ENCODE assay signal across 8 cellular contexts in the genomic region with DNA sequence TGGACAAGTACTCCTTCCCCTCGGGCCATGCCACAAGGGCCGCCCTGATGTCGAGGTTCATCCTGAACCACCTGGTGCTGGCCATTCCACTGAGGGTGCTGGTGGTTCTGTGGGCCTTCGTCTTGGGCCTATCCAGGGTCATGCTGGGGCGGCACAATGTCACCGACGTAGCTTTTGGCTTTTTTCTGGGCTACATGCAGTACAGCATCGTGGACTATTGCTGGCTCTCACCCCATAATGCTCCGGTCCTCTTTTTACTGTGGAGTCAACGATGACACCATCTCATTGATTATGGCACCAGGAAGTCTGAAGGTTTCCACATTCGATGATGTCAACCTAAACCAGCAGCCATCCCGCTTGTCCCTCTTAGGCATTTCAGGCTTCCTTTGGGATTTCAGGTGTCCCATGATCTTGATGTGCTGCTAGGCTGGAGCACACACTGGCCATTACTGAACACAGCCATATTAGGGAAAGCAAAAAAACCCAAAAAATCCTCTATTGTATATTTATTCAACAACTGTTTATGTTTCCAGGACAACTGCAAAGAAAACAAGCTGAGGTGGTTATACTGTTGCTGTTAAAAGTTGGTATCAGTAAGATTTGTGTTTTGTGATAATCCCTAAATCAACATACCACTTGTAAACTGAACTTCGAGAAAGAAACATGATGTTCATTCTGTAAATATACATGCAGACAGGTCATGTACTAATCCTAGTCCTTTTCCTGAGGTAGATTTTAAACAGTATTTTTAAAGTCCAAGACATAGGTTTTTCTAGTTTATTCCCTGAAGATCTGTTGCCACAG. TPM values are rescaled to one million over a fixed set of nuclear protein-coding genes. Genes with fewer than 3 reads are reported as not detected.
A peak's percentile ranks its signal among the peaks of the same experiment; 100 is the strongest.
DNase-seq lines count a peak whose midpoint lies in the region; ATAC-seq and TF ChIP-seq lines count a peak whose summit lies in the region.

No MANE protein-coding gene starts in this region.

- H3K9me3 ChIP-seq in muscle layer of colon (ENCODE audit: low read length): no peaks in the 10 kb centered on the region

- no peaks in the 10 kb centered on the region for H3K36me3 Mint-ChIP-seq in chondrocyte (ENCODE audit: low read depth)

- no peak overlapping the region for H3K9ac ChIP-seq in muscle layer of colon (ENCODE audit: low read length)

- DNase-seq in DMS53 (lab: John Stamatoyannopoulos, UW) (peak; percentile 69), DMS53 treated with DMSO at 0.1 percent for 48 hours (lab: John Stamatoyannopoulos, UW; ENCODE audit: unreplicated experiment) (no peak), NCI-H146 treated with DMSO at 0.1 percent for 48 hours (lab: John Stamatoyannopoulos, UW; ENCODE audit: unreplicated experiment) (peak; percentile 36), chondrocyte (ENCODE audit: low spot score) (no peak), DMS79 treated with DMSO at 0.1 percent for 48 hours (lab: John Stamatoyannopoulos, UW) (no peak), NOMO-1 treated with DMSO at 0.1 percent for 48 hours (lab: John Stamatoyannopoulos, UW; ENCODE audit: unreplicated experiment) (no peak)

- H3K27me3 ChIP-seq in muscle layer of colon (ENCODE audit: control insufficient read depth in 1 of 2, insufficient read depth in 2 of 2, low read length in 2 of 2): no peaks in the 10 kb centered on the region

- no peaks in the 10 kb centered on the region for H3K27me3 Mint-ChIP-seq in chondrocyte (ENCODE audit: low read depth)

- peaks cover 47% of the 10 kb centered on the region for H3K4me1 Mint-ChIP-seq in chondrocyte (ENCODE audit: low read depth)

- H3K27ac Mint-ChIP-seq in chondrocyte (ENCODE audit: unreplicated experiment): no peak overlapping the region

- H3K4me1 ChIP-seq in muscle layer of colon (ENCODE audit: insufficient read depth, low read length): peaks cover 35% of the 10 kb centered on the region

- H3K27ac ChIP-seq in muscle layer of colon (ENCODE audit: low read depth, low read length): peak overlapping the region; percentile 71

- no peak for TF ChIP-seq CTCF in chondrocyte (IDR thresholded peaks at IDR 0.05)

- peak overlapping the region; percentile 68 to 91 for H3K4me3 ChIP-seq in muscle layer of colon (ENCODE audit: low read depth in 1 of 2, low read length in 2 of 2)

- no peak for ATAC-seq in GM19455 (IDR thresholded peaks at IDR 0.05; ENCODE audit: unreplicated experiment)

- H3K4me3 Mint-ChIP-seq in chondrocyte (ENCODE audit: unreplicated experiment): peak overlapping the region; percentile 93

- no peaks in the 10 kb centered on the region for H3K36me3 ChIP-seq in muscle layer of colon (ENCODE audit: insufficient read depth, low read length)

- no peaks in the 10 kb centered on the region for H3K9me3 Mint-ChIP-seq in chondrocyte (ENCODE audit: low read depth)

RNA-seq across cellular contexts. Expression of a gene that starts 1.1 kb away (rescaled TPM):
- total RNA-seq in chondrocyte: 4.3 to 5.9 TPM (median 5.0 TPM) in 3 replicates

RNA-seq across cellular contexts. Expression of a gene that starts 3.1 kb away (rescaled TPM):
- total RNA-seq in chondrocyte: 0.35 to 0.65 TPM (median 0.46 TPM) in 3 replicates

RNA-seq across cellular contexts. Expression of a gene that starts 16.2 kb away (rescaled TPM):
- 15.9 to 19.4 TPM (median 17.0 TPM) in 3 replicates for total RNA-seq in chondrocyte

Comparison
In these comparisons a context has a peak if more than half of its experiments do, and no peak if none do; other contexts are left out.
1. DNase-seq: peak in DMS53 (single experiment) and NCI-H146 treated with DMSO at 0.1 percent for 48 hours (single experiment); none in DMS53 treated with DMSO at 0.1 percent for 48 hours (single experiment), chondrocyte (single experiment), DMS79 treated with DMSO at 0.1 percent for 48 hours (single experiment) and NOMO-1 treated with DMSO at 0.1 percent for 48 hours (single experiment).